ENCODE assay signal across 1 cellular context in the genomic region with DNA sequence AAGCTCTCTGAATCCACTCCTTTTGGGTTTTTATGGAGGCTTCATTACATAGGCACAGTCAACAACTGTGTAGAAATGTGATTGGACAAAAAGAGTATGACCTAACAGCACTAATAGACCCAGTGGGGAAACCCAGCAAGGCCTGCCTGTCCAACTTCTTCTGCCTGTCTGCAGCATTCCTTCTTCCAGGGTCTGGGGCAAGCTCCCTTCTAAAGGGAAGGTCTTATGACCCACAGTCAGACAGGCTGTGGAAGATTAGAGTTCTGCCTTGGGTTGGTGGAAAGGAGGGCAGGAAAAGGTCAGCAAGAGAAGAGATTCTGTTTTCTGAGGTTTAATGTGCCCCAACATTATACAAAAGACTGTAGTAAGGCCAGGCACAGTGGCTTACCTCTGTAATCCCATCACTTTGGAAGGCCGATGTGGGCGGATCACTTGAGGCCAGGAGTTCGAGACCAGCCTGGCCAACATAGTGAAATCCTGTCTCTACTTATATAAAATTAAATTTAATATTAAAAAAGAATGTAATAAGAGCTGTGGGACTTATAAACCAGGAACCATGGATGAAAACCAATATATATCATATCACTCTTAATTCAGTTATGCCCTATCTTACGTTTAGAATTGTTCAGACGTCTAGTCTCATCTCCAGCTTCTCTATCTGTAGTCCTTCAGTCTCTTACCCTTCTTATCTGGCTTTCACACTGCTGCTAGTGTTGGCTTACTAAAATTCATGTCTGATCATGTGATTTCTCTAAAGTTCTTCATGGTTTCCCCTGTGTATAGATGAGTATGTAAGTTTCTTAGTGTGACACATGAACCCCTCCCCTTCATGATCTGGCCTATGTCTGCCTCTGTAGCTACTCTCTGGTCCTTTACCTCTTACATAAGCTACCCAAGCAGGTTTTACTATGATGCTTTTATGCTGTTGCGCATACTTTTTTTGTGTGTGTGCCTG.
TF ChIP-seq lines count a peak whose summit lies in the region.

No MANE protein-coding gene starts in this region.

TF ChIP-seq in K562, 482 proteins besides CTCF, POLR2A, EP300 and RAD21 (continued from another document and continues in another):
- TF ChIP-seq, protein P1, sequence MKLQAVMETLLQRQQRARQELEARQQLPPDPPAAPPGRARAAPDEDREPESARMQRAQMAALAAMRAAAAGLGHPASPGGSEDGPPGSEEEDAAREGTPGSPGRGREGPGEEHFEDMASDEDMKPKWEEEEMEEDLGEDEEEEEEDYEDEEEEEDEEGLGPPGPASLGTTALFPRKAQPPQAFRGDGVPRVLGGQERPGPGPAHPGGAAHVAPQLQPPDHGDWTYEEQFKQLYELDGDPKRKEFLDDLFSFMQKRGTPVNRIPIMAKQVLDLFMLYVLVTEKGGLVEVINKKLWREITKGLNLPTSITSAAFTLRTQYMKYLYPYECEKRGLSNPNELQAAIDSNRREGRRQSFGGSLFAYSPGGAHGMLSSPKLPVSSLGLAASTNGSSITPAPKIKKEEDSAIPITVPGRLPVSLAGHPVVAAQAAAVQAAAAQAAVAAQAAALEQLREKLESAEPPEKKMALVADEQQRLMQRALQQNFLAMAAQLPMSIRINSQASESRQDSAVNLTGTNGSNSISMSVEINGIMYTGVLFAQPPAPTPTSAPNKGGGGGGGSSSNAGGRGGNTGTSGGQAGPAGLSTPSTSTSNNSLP (IDR thresholded peaks at IDR 0.05; ENCODE audit: borderline replicate concordance, low read depth, low read length) = peak; percentile 95
- TF ChIP-seq ATF7 (IDR thresholded peaks at IDR 0.05) = peak; percentile 42; the same call in 1 of the 2 replicates
- TF ChIP-seq PKNOX1 (IDR thresholded peaks at IDR 0.05) = peak; percentile 51
- TF ChIP-seq MTA1 (IDR thresholded peaks at IDR 0.05; ENCODE audit: borderline replicate concordance) = peak; percentile 15; the same call in 1 of the 2 replicates
- TF ChIP-seq MCM5 (IDR thresholded peaks at IDR 0.05; ENCODE audit: low read depth) = no peak
- TF ChIP-seq MBD2 (IDR thresholded peaks at IDR 0.05; ENCODE audit: borderline replicate concordance, low read depth) = peak; percentile 58; the same call in 1 of the 2 replicates
- TF ChIP-seq FOXJ2 (tag; IDR thresholded peaks at IDR 0.05) = peak; percentile 77; the same call in 1 of the 2 replicates
- TF ChIP-seq RCOR1 (IDR thresholded peaks at IDR 0.05; ENCODE audit: borderline replicate concordance in 1 of 2, low read depth in 2 of 2, low read length in 2 of 2) = peak; percentile 35 to 86; a peak in 3 of 4 replicates
- TF ChIP-seq, protein P2, sequence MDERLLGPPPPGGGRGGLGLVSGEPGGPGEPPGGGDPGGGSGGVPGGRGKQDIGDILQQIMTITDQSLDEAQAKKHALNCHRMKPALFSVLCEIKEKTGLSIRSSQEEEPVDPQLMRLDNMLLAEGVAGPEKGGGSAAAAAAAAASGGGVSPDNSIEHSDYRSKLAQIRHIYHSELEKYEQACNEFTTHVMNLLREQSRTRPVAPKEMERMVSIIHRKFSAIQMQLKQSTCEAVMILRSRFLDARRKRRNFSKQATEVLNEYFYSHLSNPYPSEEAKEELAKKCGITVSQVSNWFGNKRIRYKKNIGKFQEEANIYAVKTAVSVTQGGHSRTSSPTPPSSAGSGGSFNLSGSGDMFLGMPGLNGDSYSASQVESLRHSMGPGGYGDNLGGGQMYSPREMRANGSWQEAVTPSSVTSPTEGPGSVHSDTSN (CRISPR knock-in tag; IDR thresholded peaks at IDR 0.05; ENCODE audit: low read depth) = no peak
- TF ChIP-seq, protein P2 (tag; conservative IDR thresholded peaks at IDR 0.05; ENCODE audit: low read depth) = peak; percentile 53; the same call in 1 of the 2 replicates
- TF ChIP-seq TOE1 (IDR thresholded peaks at IDR 0.05; ENCODE audit: borderline replicate concordance) = peak; percentile 96
- TF ChIP-seq TOE1 (CRISPR knock-in tag; IDR thresholded peaks at IDR 0.05; ENCODE audit: borderline replicate concordance, low read depth) = no peak
- TF ChIP-seq NBN (IDR thresholded peaks at IDR 0.05; ENCODE audit: low read depth) = no peak
- peak; percentile 90 to 93 for TF ChIP-seq TRIM24 (IDR thresholded peaks at IDR 0.05)
- peak; percentile 93; the same call in 1 of the 2 replicates for TF ChIP-seq CC2D1A (IDR thresholded peaks at IDR 0.05)
- TF ChIP-seq GTF2E2 (tag; IDR thresholded peaks at IDR 0.05) = no peak
- peak; percentile 34; the same call in 1 of the 2 replicates for TF ChIP-seq CXXC5 (CRISPR knock-in tag; IDR thresholded peaks at IDR 0.05)
- no peak for TF ChIP-seq MLX (CRISPR knock-in tag; conservative IDR thresholded peaks at IDR 0.05)
- peak; percentile 91 for TF ChIP-seq FOXM1 (IDR thresholded peaks at IDR 0.05; ENCODE audit: low read depth)
- TF ChIP-seq FOXM1 (CRISPR knock-in tag; IDR thresholded peaks at IDR 0.05; ENCODE audit: low read depth) = no peak
- TF ChIP-seq CREB3 (tag; conservative IDR thresholded peaks at IDR 0.05; ENCODE audit: low read depth) = no peak
- TF ChIP-seq EGR1 (conservative IDR thresholded peaks at IDR 0.05) = peak; percentile 58
- TF ChIP-seq GTF2A2 (tag; IDR thresholded peaks at IDR 0.05) = no peak
- no peak for TF ChIP-seq SLC30A9 (CRISPR knock-in tag; IDR thresholded peaks at IDR 0.05)
- TF ChIP-seq NCOR1 (IDR thresholded peaks at IDR 0.05) = peak; percentile 98
- peak; percentile 98 for TF ChIP-seq TEAD4 (IDR thresholded peaks at IDR 0.05; ENCODE audit: low read length)
- no peak for TF ChIP-seq TEAD4 (CRISPR knock-in tag; IDR thresholded peaks at IDR 0.05; ENCODE audit: borderline replicate concordance)
- TF ChIP-seq SMAD1 (IDR thresholded peaks at IDR 0.05; ENCODE audit: low read depth, low read length, partially characterized antibody) = peak; percentile 68
- TF ChIP-seq HEY1 (CRISPR knock-in tag; IDR thresholded peaks at IDR 0.05; ENCODE audit: borderline replicate concordance) = no peak
- TF ChIP-seq, protein P3, sequence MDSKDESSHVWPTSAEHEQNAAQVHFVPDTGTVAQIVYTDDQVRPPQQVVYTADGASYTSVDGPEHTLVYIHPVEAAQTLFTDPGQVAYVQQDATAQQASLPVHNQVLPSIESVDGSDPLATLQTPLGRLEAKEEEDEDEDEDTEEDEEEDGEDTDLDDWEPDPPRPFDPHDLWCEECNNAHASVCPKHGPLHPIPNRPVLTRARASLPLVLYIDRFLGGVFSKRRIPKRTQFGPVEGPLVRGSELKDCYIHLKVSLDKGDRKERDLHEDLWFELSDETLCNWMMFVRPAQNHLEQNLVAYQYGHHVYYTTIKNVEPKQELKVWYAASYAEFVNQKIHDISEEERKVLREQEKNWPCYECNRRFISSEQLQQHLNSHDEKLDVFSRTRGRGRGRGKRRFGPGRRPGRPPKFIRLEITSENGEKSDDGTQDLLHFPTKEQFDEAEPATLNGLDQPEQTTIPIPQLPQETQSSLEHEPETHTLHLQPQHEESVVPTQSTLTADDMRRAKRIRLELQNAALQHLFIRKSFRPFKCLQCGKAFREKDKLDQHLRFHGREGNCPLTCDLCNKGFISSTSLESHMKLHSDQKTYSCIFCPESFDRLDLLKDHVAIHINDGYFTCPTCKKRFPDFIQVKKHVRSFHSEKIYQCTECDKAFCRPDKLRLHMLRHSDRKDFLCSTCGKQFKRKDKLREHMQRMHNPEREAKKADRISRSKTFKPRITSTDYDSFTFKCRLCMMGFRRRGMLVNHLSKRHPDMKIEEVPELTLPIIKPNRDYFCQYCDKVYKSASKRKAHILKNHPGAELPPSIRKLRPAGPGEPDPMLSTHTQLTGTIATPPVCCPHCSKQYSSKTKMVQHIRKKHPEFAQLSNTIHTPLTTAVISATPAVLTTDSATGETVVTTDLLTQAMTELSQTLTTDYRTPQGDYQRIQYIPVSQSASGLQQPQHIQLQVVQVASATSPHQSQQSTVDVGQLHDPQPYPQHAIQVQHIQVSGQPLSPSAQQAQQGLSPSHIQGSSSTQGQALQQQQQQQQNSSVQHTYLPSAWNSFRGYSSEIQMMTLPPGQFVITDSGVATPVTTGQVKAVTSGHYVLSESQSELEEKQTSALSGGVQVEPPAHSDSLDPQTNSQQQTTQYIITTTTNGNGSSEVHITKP (IDR thresholded peaks at IDR 0.05; ENCODE audit: partially characterized antibody) = peak; percentile 41
- TF ChIP-seq ZKSCAN1 (IDR thresholded peaks at IDR 0.05; ENCODE audit: low read depth, low read length) = no peak
- TF ChIP-seq, protein P4, sequence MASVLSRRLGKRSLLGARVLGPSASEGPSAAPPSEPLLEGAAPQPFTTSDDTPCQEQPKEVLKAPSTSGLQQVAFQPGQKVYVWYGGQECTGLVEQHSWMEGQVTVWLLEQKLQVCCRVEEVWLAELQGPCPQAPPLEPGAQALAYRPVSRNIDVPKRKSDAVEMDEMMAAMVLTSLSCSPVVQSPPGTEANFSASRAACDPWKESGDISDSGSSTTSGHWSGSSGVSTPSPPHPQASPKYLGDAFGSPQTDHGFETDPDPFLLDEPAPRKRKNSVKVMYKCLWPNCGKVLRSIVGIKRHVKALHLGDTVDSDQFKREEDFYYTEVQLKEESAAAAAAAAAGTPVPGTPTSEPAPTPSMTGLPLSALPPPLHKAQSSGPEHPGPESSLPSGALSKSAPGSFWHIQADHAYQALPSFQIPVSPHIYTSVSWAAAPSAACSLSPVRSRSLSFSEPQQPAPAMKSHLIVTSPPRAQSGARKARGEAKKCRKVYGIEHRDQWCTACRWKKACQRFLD (CRISPR knock-in tag; IDR thresholded peaks at IDR 0.05) = peak; percentile 74; the same call in 1 of the 2 replicates
- TF ChIP-seq TAL1 (IDR thresholded peaks at IDR 0.05) = peak; percentile 98
- TF ChIP-seq ZFX (CRISPR knock-in tag; IDR thresholded peaks at IDR 0.05) = peak; percentile 23; the same call in 1 of the 2 replicates
- TF ChIP-seq CREM (IDR thresholded peaks at IDR 0.05; ENCODE audit: low read depth) = peak; percentile 57
- peak; percentile 67; the same call in 1 of the 2 replicates for TF ChIP-seq CREB1 (IDR thresholded peaks at IDR 0.05)
- no peak for TF ChIP-seq CREB1 (CRISPR knock-in tag; IDR thresholded peaks at IDR 0.05)
- TF ChIP-seq GATAD2B (IDR thresholded peaks at IDR 0.05; ENCODE audit: borderline replicate concordance) = peak; percentile 60
- TF ChIP-seq, protein P5, sequence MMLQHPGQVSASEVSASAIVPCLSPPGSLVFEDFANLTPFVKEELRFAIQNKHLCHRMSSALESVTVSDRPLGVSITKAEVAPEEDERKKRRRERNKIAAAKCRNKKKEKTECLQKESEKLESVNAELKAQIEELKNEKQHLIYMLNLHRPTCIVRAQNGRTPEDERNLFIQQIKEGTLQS (IDR thresholded peaks at IDR 0.05) = peak; percentile 42; the same call in 1 of the 2 replicates
- TF ChIP-seq, protein P5 (CRISPR knock-in tag; conservative IDR thresholded peaks at IDR 0.05) = no peak
- no peak for TF ChIP-seq ILF3 (IDR thresholded peaks at IDR 0.05; ENCODE audit: borderline replicate concordance)
- peak; percentile 97 for TF ChIP-seq ARID1B (IDR thresholded peaks at IDR 0.05)
- TF ChIP-seq GABPB2 (CRISPR knock-in tag; conservative IDR thresholded peaks at IDR 0.05) = no peak
- TF ChIP-seq, protein P6, sequence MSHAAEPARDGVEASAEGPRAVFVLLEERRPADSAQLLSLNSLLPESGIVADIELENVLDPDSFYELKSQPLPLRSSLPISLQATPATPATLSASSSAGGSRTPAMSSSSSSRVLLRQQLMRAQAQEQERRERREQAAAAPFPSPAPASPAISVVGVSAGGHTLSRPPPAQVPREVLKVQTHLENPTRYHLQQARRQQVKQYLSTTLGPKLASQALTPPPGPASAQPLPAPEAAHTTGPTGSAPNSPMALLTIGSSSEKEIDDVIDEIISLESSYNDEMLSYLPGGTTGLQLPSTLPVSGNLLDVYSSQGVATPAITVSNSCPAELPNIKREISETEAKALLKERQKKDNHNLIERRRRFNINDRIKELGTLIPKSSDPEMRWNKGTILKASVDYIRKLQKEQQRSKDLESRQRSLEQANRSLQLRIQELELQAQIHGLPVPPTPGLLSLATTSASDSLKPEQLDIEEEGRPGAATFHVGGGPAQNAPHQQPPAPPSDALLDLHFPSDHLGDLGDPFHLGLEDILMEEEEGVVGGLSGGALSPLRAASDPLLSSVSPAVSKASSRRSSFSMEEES (CRISPR knock-in tag; IDR thresholded peaks at IDR 0.05) = peak; percentile 93
- no peak for TF ChIP-seq ID3 (CRISPR knock-in tag; IDR thresholded peaks at IDR 0.05)
- TF ChIP-seq ID3 (tag; IDR thresholded peaks at IDR 0.05) = 0 out of 2 replicates have a peak, but pooled peaks have one; percentile 38
